Comparison of ENCODE assay signal across 21 cellular contexts in genomic region chr2:65452150-65452895, GRCh38. TPM values are rescaled to one million over a fixed set of nuclear protein-coding genes. Genes with fewer than 3 reads are reported as not detected.
DNase-seq lines count a peak whose midpoint lies in the region; ATAC-seq and TF ChIP-seq lines count a peak whose summit lies in the region.
"Had no signal": no experiment of that assay in that cellular context is flagged by ENCODE, and none has a peak within 500 bp of the region (broad histone marks: within the 10 kb centered on the region; RNA-seq: fewer than 3 reads in every experiment).

No MANE protein-coding gene starts in this region.

- H3K36me3 ChIP-seq in RWPE2 (ENCODE audit: low read depth) = no peaks in the 10 kb centered on the region
- H3K36me3 ChIP-seq: BLaER1 treated with 17β-estradiol and CSF1 and Interleukin-3, amounts not matched to agents 10 nM and 100 nM; SJSA1 had no signal

- H3K4me3 ChIP-seq in RWPE2 (ENCODE audit: severe bottlenecking) = no peak overlapping the region
- H3K4me3 ChIP-seq: BLaER1 treated with 17β-estradiol and CSF1 and Interleukin-3, amounts not matched to agents 10 nM and 100 nM; SJSA1 had no signal

- DNase-seq in ELF-1 (ENCODE audit: low read depth, low spot score) = peak; percentile 17
- DNase-seq in RWPE2 (ENCODE audit: low spot score) = no peak
- peak; percentile 76 for DNase-seq in islet precursor cell
- peak; percentile 26 for DNase-seq in renal cortical epithelial cell (ENCODE audit: low read depth)
- no peak for DNase-seq in occipital lobe (lab: John Stamatoyannopoulos, UW)
- DNase-seq in OCI-M2 (lab: John Stamatoyannopoulos, UW; ENCODE audit: unreplicated experiment) = no peak
- DNase-seq: CD8-positive, alpha-beta T cell; DMS79 treated with DMSO at 0.1 percent for 48 hours; HFFc6; Kasumi-1; MM.1S; NCI-H1092 treated with DMSO at 0.1 percent for 48 hours; NCI-H146; NCI-H2081; NCI-H748 treated with DMSO at 0.1 percent for 48 hours; RPMI8226 had no signal

- H3K27me3 ChIP-seq in RWPE2 (ENCODE audit: insufficient read depth, poor library complexity, severe bottlenecking) = no peaks in the 10 kb centered on the region
- H3K27me3 ChIP-seq: BLaER1 treated with 17β-estradiol and CSF1 and Interleukin-3, amounts not matched to agents 10 nM and 100 nM; SJSA1 had no signal

- TF ChIP-seq CTCF in RWPE2 (IDR thresholded peaks at IDR 0.05; ENCODE audit: poor library complexity, severe bottlenecking) = no peak

- no peaks in the 10 kb centered on the region for H3K4me1 ChIP-seq in RWPE2 (ENCODE audit: insufficient read depth, poor library complexity, severe bottlenecking)
- H3K4me1 ChIP-seq: SJSA1 had no signal

- H3K27ac ChIP-seq in RWPE2 (ENCODE audit: poor library complexity, severe bottlenecking) = no peak overlapping the region
- H3K27ac ChIP-seq: BLaER1 treated with 17β-estradiol and CSF1 and Interleukin-3, amounts not matched to agents 10 nM and 100 nM; HL-60; SJSA1 had no signal

- H3K9me3 ChIP-seq in RWPE2 (ENCODE audit: severe bottlenecking) = no peaks in the 10 kb centered on the region
- H3K9me3 ChIP-seq: SJSA1 had no signal

- ATAC-seq in RWPE2 (ENCODE audit: low read depth) = peak; percentile 55; the same call in 2 of the 3 replicates
- ATAC-seq in GM21619 (IDR thresholded peaks at IDR 0.05; ENCODE audit: unreplicated experiment) = no peak
- no peak for ATAC-seq in HG03354 (IDR thresholded peaks at IDR 0.05; ENCODE audit: poor library complexity, severe bottlenecking, unreplicated experiment)
- ATAC-seq: CD8-positive, alpha-beta T cell had no signal

RNA-seq across cellular contexts. Expression of gene SPRED2, which starts 19.9 kb away (rescaled TPM):
- total RNA-seq in renal cortical epithelial cell (4.9 and 16.2 TPM in 2 replicates), occipital lobe (8.6 TPM)

Comparison
In these comparisons a context has a peak if more than half of its experiments do, and no peak if none do; other contexts are left out.
1. DNase-seq: peak in ELF-1 (single experiment), islet precursor cell (single experiment) and renal cortical epithelial cell (single experiment); none in RWPE2 (single experiment), occipital lobe (single experiment) and OCI-M2 (single experiment).